In genomic region chr3:23945903-23946751, GRCh38 we compare ENCODE assay signal across 1 cellular context.
TF ChIP-seq lines count a peak whose summit lies in the region.

No MANE protein-coding gene starts in this region.

TF ChIP-seq in WTC11, 78 proteins besides CTCF, POLR2A, EP300 and RAD21 (continued from another document and continues in another):
- TF ChIP-seq RORB (CRISPR knock-in tag; IDR thresholded peaks at IDR 0.05): no peak
- peak; percentile 82; the same call in 1 of the 2 replicates for TF ChIP-seq ETV6 (CRISPR knock-in tag; IDR thresholded peaks at IDR 0.05)
- TF ChIP-seq, protein P1, sequence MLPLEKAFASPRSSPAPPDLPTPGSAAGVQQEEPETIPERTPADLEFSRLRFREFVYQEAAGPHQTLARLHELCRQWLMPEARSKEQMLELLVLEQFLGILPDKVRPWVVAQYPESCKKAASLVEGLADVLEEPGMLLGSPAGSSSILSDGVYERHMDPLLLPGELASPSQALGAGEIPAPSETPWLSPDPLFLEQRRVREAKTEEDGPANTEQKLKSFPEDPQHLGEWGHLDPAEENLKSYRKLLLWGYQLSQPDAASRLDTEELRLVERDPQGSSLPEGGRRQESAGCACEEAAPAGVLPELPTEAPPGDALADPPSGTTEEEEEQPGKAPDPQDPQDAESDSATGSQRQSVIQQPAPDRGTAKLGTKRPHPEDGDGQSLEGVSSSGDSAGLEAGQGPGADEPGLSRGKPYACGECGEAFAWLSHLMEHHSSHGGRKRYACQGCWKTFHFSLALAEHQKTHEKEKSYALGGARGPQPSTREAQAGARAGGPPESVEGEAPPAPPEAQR (CRISPR knock-in tag; IDR thresholded peaks at IDR 0.05): no peak
- TF ChIP-seq, protein P2, sequence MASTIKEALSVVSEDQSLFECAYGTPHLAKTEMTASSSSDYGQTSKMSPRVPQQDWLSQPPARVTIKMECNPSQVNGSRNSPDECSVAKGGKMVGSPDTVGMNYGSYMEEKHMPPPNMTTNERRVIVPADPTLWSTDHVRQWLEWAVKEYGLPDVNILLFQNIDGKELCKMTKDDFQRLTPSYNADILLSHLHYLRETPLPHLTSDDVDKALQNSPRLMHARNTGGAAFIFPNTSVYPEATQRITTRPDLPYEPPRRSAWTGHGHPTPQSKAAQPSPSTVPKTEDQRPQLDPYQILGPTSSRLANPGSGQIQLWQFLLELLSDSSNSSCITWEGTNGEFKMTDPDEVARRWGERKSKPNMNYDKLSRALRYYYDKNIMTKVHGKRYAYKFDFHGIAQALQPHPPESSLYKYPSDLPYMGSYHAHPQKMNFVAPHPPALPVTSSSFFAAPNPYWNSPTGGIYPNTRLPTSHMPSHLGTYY (CRISPR knock-in tag; IDR thresholded peaks at IDR 0.05): 0 out of 2 replicates have a peak, but pooled peaks have one; percentile 47
- TF ChIP-seq NFATC4 (CRISPR knock-in tag; IDR thresholded peaks at IDR 0.05): 0 out of 2 replicates have a peak, but pooled peaks have one; percentile 80
- peak; percentile 70 for TF ChIP-seq ARID4B (CRISPR knock-in tag; IDR thresholded peaks at IDR 0.05; ENCODE audit: borderline replicate concordance)
- TF ChIP-seq USF2 (CRISPR knock-in tag; IDR thresholded peaks at IDR 0.05): peak; percentile 94
- no peak for TF ChIP-seq TCF7 (CRISPR knock-in tag; IDR thresholded peaks at IDR 0.05; ENCODE audit: low read depth)
- TF ChIP-seq ZNF671 (CRISPR knock-in tag; IDR thresholded peaks at IDR 0.05): no peak; the same call in 1 of the 2 replicates
- TF ChIP-seq GABPB1 (CRISPR knock-in tag; IDR thresholded peaks at IDR 0.05): peak; percentile 26; the same call in 1 of the 2 replicates
- TF ChIP-seq JAZF1 (CRISPR knock-in tag; IDR thresholded peaks at IDR 0.05): no peak
- TF ChIP-seq TEAD4 (CRISPR knock-in tag; IDR thresholded peaks at IDR 0.05): 0 out of 2 replicates have a peak, but pooled peaks have one; percentile 24
- TF ChIP-seq, protein P3, sequence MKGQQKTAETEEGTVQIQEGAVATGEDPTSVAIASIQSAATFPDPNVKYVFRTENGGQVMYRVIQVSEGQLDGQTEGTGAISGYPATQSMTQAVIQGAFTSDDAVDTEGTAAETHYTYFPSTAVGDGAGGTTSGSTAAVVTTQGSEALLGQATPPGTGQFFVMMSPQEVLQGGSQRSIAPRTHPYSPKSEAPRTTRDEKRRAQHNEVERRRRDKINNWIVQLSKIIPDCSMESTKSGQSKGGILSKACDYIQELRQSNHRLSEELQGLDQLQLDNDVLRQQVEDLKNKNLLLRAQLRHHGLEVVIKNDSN (CRISPR knock-in tag; IDR thresholded peaks at IDR 0.05): peak; percentile 87
- no peak for TF ChIP-seq FOXK1 (CRISPR knock-in tag; IDR thresholded peaks at IDR 0.05)
- TF ChIP-seq FOXJ3 (CRISPR knock-in tag; IDR thresholded peaks at IDR 0.05; ENCODE audit: borderline replicate concordance): no peak
- TF ChIP-seq ZNF232 (CRISPR knock-in tag; IDR thresholded peaks at IDR 0.05): no peak
- TF ChIP-seq, protein P4, sequence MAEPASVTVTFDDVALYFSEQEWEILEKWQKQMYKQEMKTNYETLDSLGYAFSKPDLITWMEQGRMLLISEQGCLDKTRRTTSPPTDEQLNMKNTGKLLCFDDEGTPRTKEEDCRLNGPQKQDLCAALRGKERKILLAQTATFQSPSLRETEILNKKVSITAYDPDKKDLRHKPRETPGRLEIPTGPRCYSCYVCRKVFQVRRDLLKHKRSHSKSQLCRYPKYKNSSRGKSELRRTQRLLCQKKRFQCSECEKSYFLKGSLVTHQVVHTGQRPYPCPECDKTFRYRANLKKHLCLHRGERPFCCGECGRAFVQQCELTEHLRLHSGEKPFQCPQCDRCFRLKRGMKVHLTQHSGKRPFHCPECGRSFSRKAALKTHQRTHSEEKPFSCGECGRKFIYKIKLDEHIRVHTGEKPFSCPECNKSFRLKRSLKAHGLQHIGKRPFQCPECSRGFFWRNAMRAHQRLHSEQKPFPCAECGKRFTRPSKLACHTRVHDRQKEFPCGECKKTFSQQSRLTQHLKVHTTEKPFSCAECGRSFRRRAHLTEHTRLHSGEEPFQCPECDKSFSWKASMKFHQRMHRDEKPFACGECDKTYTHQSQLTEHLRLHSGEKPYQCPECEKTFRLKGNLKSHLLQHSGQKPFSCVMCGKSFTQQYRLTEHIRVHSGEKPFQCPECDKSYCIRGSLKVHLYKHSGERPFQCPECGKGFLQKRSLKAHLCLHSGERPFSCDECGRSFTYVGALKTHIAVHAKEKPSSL (CRISPR knock-in tag; conservative IDR thresholded peaks at IDR 0.05): no peak
- TF ChIP-seq, protein P5, sequence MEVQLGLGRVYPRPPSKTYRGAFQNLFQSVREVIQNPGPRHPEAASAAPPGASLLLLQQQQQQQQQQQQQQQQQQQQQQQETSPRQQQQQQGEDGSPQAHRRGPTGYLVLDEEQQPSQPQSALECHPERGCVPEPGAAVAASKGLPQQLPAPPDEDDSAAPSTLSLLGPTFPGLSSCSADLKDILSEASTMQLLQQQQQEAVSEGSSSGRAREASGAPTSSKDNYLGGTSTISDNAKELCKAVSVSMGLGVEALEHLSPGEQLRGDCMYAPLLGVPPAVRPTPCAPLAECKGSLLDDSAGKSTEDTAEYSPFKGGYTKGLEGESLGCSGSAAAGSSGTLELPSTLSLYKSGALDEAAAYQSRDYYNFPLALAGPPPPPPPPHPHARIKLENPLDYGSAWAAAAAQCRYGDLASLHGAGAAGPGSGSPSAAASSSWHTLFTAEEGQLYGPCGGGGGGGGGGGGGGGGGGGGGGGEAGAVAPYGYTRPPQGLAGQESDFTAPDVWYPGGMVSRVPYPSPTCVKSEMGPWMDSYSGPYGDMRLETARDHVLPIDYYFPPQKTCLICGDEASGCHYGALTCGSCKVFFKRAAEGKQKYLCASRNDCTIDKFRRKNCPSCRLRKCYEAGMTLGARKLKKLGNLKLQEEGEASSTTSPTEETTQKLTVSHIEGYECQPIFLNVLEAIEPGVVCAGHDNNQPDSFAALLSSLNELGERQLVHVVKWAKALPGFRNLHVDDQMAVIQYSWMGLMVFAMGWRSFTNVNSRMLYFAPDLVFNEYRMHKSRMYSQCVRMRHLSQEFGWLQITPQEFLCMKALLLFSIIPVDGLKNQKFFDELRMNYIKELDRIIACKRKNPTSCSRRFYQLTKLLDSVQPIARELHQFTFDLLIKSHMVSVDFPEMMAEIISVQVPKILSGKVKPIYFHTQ (CRISPR knock-in tag; IDR thresholded peaks at IDR 0.05): no peak
- TF ChIP-seq, protein P6, sequence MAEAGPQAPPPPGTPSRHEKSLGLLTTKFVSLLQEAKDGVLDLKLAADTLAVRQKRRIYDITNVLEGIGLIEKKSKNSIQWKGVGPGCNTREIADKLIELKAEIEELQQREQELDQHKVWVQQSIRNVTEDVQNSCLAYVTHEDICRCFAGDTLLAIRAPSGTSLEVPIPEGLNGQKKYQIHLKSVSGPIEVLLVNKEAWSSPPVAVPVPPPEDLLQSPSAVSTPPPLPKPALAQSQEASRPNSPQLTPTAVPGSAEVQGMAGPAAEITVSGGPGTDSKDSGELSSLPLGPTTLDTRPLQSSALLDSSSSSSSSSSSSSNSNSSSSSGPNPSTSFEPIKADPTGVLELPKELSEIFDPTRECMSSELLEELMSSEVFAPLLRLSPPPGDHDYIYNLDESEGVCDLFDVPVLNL (CRISPR knock-in tag; IDR thresholded peaks at IDR 0.05; ENCODE audit: borderline replicate concordance, low read depth): no peak
- peak; percentile 60; the same call in 1 of the 2 replicates for TF ChIP-seq RELA (CRISPR knock-in tag; IDR thresholded peaks at IDR 0.05; ENCODE audit: borderline replicate concordance)
- 0 out of 2 replicates have a peak, but pooled peaks have one; percentile 18 for TF ChIP-seq ATF1 (CRISPR knock-in tag; IDR thresholded peaks at IDR 0.05)
- TF ChIP-seq PRDM15 (CRISPR knock-in tag; IDR thresholded peaks at IDR 0.05): no peak
- TF ChIP-seq, protein P7, sequence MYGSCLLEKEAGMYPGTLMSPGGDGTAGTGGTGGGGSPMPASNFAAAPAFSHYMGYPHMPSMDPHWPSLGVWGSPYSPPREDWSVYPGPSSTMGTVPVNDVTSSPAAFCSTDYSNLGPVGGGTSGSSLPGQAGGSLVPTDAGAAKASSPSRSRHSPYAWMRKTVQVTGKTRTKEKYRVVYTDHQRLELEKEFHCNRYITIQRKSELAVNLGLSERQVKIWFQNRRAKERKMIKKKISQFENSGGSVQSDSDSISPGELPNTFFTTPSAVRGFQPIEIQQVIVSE (CRISPR knock-in tag; IDR thresholded peaks at IDR 0.05; ENCODE audit: borderline replicate concordance): no peak
- no peak for TF ChIP-seq PREB (CRISPR knock-in tag; IDR thresholded peaks at IDR 0.05; ENCODE audit: borderline replicate concordance)
- 0 out of 2 replicates have a peak, but pooled peaks have one; percentile 35 for TF ChIP-seq ZBTB43 (CRISPR knock-in tag; IDR thresholded peaks at IDR 0.05)
- no peak for TF ChIP-seq ZNF138 (CRISPR knock-in tag; conservative IDR thresholded peaks at IDR 0.05)
